In genomic region chr10:132454296-132455198, GRCh38 we compare ENCODE assay signal across 20 cellular contexts.
"Had no signal": no experiment of that assay in that cellular context is flagged by ENCODE, and none has a peak within 500 bp of the region (broad histone marks: within the 10 kb centered on the region; RNA-seq: fewer than 3 reads in every experiment).

No MANE protein-coding gene starts in this region.

- DNase-seq: activated CD4-positive, alpha-beta T cell treated with anti-CD3 and anti-CD28 coated beads, Interleukin-2, amount 10 ng/mL, durations not matched to agents 24 days and 14 days; activated CD4-positive, CD25-positive, alpha-beta regulatory T cell; activated CD8-positive, alpha-beta T cell treated with anti-CD3 and anti-CD28 coated beads, Interleukin-2, amount 10 ng/mL, durations not matched to agents 7 days and 5 days; activated naive CD4-positive, alpha-beta T cell treated with anti-CD3 and anti-CD28 coated beads for 36 hours; activated T-cell treated with anti-CD3 and anti-CD28 coated beads, Interleukin-2, amount 50 U/mL, for 24 hours; effector CD4-positive, alpha-beta T cell; gastrocnemius medialis; heart right ventricle; immature natural killer cell; mesendoderm; natural killer cell; occipital lobe; retina; stimulated activated CD4-positive, alpha-beta T cell treated with anti-CD3 and anti-CD28 coated beads, Interleukin-4, amount 100 ng/mL, for 1 hour; T-helper 1 cell; T-helper 9 cell had no signal

- ATAC-seq: activated CD8-positive, alpha-beta T cell treated with anti-CD3 and anti-CD28 coated beads, Interleukin-2, amount 10 ng/mL, durations not matched to agents 7 days and 5 days; gastrocnemius medialis; heart right ventricle; natural killer cell had no signal

- H3K27ac Mint-ChIP-seq: activated CD4-positive, alpha-beta T cell treated with anti-CD3 and anti-CD28 coated beads, Interleukin-2, amount 10 ng/mL, durations not matched to agents 24 days and 14 days; activated CD8-positive, alpha-beta T cell treated with anti-CD3 and anti-CD28 coated beads, Interleukin-2, amount 10 ng/mL, durations not matched to agents 7 days and 5 days; activated naive CD4-positive, alpha-beta T cell treated with anti-CD3 and anti-CD28 coated beads for 36 hours; activated T-cell treated with anti-CD3 and anti-CD28 coated beads, Interleukin-2, amount 50 U/mL, for 24 hours had no signal

- H3K27me3 ChIP-seq: gastrocnemius medialis had no signal

- H3K27ac ChIP-seq: coronary artery, gastrocnemius medialis, heart right ventricle, skin epidermis had no signal

- H3K36me3 ChIP-seq: gastrocnemius medialis, heart right ventricle had no signal

- H3K9me3 Mint-ChIP-seq: activated CD4-positive, alpha-beta T cell treated with anti-CD3 and anti-CD28 coated beads, Interleukin-2, amount 10 ng/mL, durations not matched to agents 24 days and 14 days; activated naive CD4-positive, alpha-beta T cell treated with anti-CD3 and anti-CD28 coated beads for 36 hours; activated T-cell treated with anti-CD3 and anti-CD28 coated beads, Interleukin-2, amount 50 U/mL, for 24 hours; brain; central memory CD8-positive, alpha-beta T cell; immature natural killer cell; natural killer cell had no signal

- H3K4me3 Mint-ChIP-seq: activated CD4-positive, alpha-beta T cell treated with anti-CD3 and anti-CD28 coated beads, Interleukin-2, amount 10 ng/mL, durations not matched to agents 24 days and 14 days; activated CD8-positive, alpha-beta T cell treated with anti-CD3 and anti-CD28 coated beads, Interleukin-2, amount 10 ng/mL, durations not matched to agents 7 days and 5 days; activated naive CD4-positive, alpha-beta T cell treated with anti-CD3 and anti-CD28 coated beads for 36 hours; activated T-cell treated with anti-CD3 and anti-CD28 coated beads, Interleukin-2, amount 50 U/mL, for 24 hours; brain; central memory CD8-positive, alpha-beta T cell; immature natural killer cell; natural killer cell had no signal

- H3K27me3 Mint-ChIP-seq: activated CD4-positive, alpha-beta T cell treated with anti-CD3 and anti-CD28 coated beads, Interleukin-2, amount 10 ng/mL, durations not matched to agents 24 days and 14 days; activated T-cell treated with anti-CD3 and anti-CD28 coated beads, Interleukin-2, amount 50 U/mL, for 24 hours; central memory CD8-positive, alpha-beta T cell had no signal

- H3K9me3 ChIP-seq: gastrocnemius medialis, heart right ventricle had no signal

- H3K4me3 ChIP-seq: coronary artery, gastrocnemius medialis, heart right ventricle, skin epidermis had no signal

- H3K36me3 Mint-ChIP-seq: brain, immature natural killer cell, natural killer cell had no signal
